Comparison of ENCODE assay signal across 10 cellular contexts in the genomic region with DNA sequence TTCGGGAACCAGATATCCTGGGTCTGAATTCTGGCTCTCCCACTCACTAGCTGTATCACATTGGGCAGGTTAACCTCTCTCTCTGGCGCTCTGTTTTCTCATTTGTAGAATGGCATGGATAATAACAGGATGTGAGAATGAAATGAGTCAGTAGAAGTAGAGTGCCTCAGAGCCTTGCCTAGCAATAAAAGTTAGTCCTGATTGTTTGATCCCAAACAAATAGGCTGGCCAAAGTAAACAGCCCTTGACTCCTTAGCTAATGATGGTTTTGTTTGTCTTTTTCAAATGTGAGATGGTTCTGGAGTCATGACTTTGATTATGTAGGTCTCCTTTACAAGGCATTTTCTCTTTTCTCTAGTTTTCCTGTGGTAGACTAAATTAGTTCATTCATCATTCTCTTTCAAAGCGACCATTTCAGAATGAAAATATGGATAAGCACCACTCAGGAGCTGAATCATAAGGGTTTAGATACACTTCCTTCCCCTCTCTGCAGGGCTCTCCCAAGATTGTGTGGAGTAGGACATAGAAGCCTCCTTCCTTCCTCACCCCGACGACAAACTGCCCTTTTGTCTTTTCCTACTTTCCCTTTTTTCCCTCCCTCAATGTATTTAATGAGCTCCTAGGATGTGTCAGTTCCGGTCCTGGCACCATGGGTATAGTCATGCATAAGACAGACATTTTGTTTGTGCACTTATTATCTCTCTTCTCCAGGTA. TPM values are rescaled to one million over a fixed set of nuclear protein-coding genes. Genes with fewer than 3 reads are reported as not detected.
DNase-seq lines count a peak whose midpoint lies in the region; ATAC-seq and TF ChIP-seq lines count a peak whose summit lies in the region.
"Had no signal": no experiment of that assay in that cellular context is flagged by ENCODE, and none has a peak within 500 bp of the region (broad histone marks: within the 10 kb centered on the region; RNA-seq: fewer than 3 reads in every experiment).

No MANE protein-coding gene starts in this region.

- peaks cover 46% of the 10 kb centered on the region for H3K4me1 Mint-ChIP-seq in activated T-cell treated with anti-CD3 and anti-CD28 coated beads, Interleukin-2, amount 50 U/mL, for 72 hours (ENCODE audit: low read depth)

- H3K4me3 ChIP-seq in uterus (no peak overlapping the region), adrenal gland (no peak overlapping the region)

- H3K4me1 ChIP-seq in uterus = no peaks in the 10 kb centered on the region
- H3K4me1 ChIP-seq in adrenal gland (replicated peaks in 1 of 2) = peaks cover 0 to 4% of the 10 kb centered on the region in 2 donors

- peak overlapping the region; percentile 51 for H3K27ac Mint-ChIP-seq in activated T-cell treated with anti-CD3 and anti-CD28 coated beads, Interleukin-2, amount 50 U/mL, for 72 hours

- peaks cover 5 to 20% of the 10 kb centered on the region in 2 donors for H3K36me3 Mint-ChIP-seq in activated T-cell treated with anti-CD3 and anti-CD28 coated beads, Interleukin-2, amount 50 U/mL, for 72 hours (ENCODE audit: insufficient read depth in 2 of 2)

- no peaks in the 10 kb centered on the region for H3K36me3 ChIP-seq in uterus
- H3K36me3 ChIP-seq in adrenal gland (replicated peaks in 1 of 2) = peaks cover 0 to 11% of the 10 kb centered on the region in 2 donors

- no peaks in the 10 kb centered on the region for H3K27me3 Mint-ChIP-seq in activated T-cell treated with anti-CD3 and anti-CD28 coated beads, Interleukin-2, amount 50 U/mL, for 72 hours (ENCODE audit: low read depth)

- no peaks in the 10 kb centered on the region for H3K9me3 ChIP-seq in uterus
- H3K9me3 ChIP-seq in adrenal gland (replicated peaks in 1 of 3) = no peaks in the 10 kb centered on the region

- intact Hi-C loops in uterus (cut with DNase I; ENCODE audit: low total_unique reads) (no loop called here), adrenal gland (cut with DNase I) (no loop called here)

- peak overlapping the region; percentile 69 for H3K27ac ChIP-seq in epithelial cell of prostate
- no peak overlapping the region for H3K27ac ChIP-seq in uterus
- no peak overlapping the region for H3K27ac ChIP-seq in adrenal gland

- 73 to 81% (median 79%) methylated on average over 6 of the region's 6 CpGs for WGBS in adrenal gland, 4 donors

- peak; percentile 57 to 68 for ATAC-seq in activated T-cell treated with anti-CD3 and anti-CD28 coated beads, Interleukin-2, amount 50 U/mL, for 72 hours (replicated peaks in 1 of 2)
- peak; percentile 43 for ATAC-seq in stimulated activated naive CD8-positive, alpha-beta T cell treated with anti-CD3 and anti-CD28 coated beads, Interleukin-15, Interleukin-2, amounts not matched to agents 100 U/mL and 50 U/mL, for 24 hours

- TF ChIP-seq POLR2A in uterus (IDR thresholded peaks at IDR 0.05) (no peak), adrenal gland (IDR thresholded peaks at IDR 0.05) (no peak)

- TF ChIP-seq CTCF in uterus (IDR thresholded peaks at IDR 0.05) (no peak), adrenal gland (IDR thresholded peaks at IDR 0.05) (no peak)

- H3K9me3 Mint-ChIP-seq in activated T-cell treated with anti-CD3 and anti-CD28 coated beads, Interleukin-2, amount 50 U/mL, for 72 hours = no peaks in the 10 kb centered on the region

- no peaks in the 10 kb centered on the region for H3K27me3 ChIP-seq in uterus
- H3K27me3 ChIP-seq in adrenal gland = no peaks in the 10 kb centered on the region

- H3K4me3 Mint-ChIP-seq in activated T-cell treated with anti-CD3 and anti-CD28 coated beads, Interleukin-2, amount 50 U/mL, for 72 hours = peak overlapping the region in 1 of 2 donors; percentile 26

- DNase-seq in activated T-cell treated with anti-CD3 and anti-CD28 coated beads, Interleukin-2, amount 50 U/mL, for 72 hours = no peak
- DNase-seq in activated T-cell treated with anti-CD3 and anti-CD28 coated beads, Interleukin-2, amount 50 U/mL, for 1 hour = no peak
- DNase-seq in RKO (ENCODE audit: low spot score) = peak; percentile 54
- peak; percentile 56 for DNase-seq in epithelial cell of prostate (ENCODE audit: low read depth, low spot score)
- DNase-seq in stimulated activated naive CD8-positive, alpha-beta T cell treated with anti-CD3 and anti-CD28 coated beads, Interleukin-15, Interleukin-2, amounts not matched to agents 100 U/mL and 50 U/mL, for 24 hours = no peak
- DNase-seq in uterus = no peak
- DNase-seq in 8988T = no peak
- DNase-seq in adrenal gland = no peak
- DNase-seq: AML-193, OCI-M1 had no signal

RNA-seq across cellular contexts. Expression of gene KIAA0040, which starts 23.1 kb away (rescaled TPM):
- total RNA-seq in activated T-cell treated with anti-CD3 and anti-CD28 coated beads, Interleukin-2, amount 50 U/mL, for 72 hours = 10 to 100 TPM; 33.4 to 37.4 TPM
- total RNA-seq in uterus (10 to 100 TPM; 12.3 to 22.1 (median 16.3) TPM), adrenal gland (10 to 100 TPM in 6 of 8 donors, 1 to 10 TPM in 2; 7.6 to 54.3 (median 21.5) TPM)
- 1 to 10 TPM; 5.0 to 9.5 (median 7.4) TPM for polyA plus RNA-seq in adrenal gland

Comparison
In these comparisons a context has a peak if more than half of its experiments do, and no peak if none do; other contexts are left out.
1. DNase-seq: peak in RKO (single experiment) and epithelial cell of prostate (single experiment); none in activated T-cell treated with anti-CD3 and anti-CD28 coated beads, Interleukin-2, amount 50 U/mL, for 72 hours (0 of 2), activated T-cell treated with anti-CD3 and anti-CD28 coated beads, Interleukin-2, amount 50 U/mL, for 1 hour (single experiment), stimulated activated naive CD8-positive, alpha-beta T cell treated with anti-CD3 and anti-CD28 coated beads, Interleukin-15, Interleukin-2, amounts not matched to agents 100 U/mL and 50 U/mL, for 24 hours (single experiment), uterus (0 of 2), 8988T (single experiment) and adrenal gland (0 of 7).